In genomic region chr14:64509036-64509435, GRCh38 we compare ENCODE assay signal across 12 cellular contexts. TPM values are rescaled to one million over a fixed set of nuclear protein-coding genes. Genes with fewer than 3 reads are reported as not detected.
DNase-seq lines count a peak whose midpoint lies in the region; ATAC-seq and TF ChIP-seq lines count a peak whose summit lies in the region.
"Had no signal": no experiment of that assay in that cellular context is flagged by ENCODE, and none has a peak within 500 bp of the region (broad histone marks: within the 10 kb centered on the region; RNA-seq: fewer than 3 reads in every experiment).

No MANE protein-coding gene starts in this region.

- no peak overlapping the region for H3K9ac ChIP-seq in HUES6 (ENCODE audit: low read length)

- peak overlapping the region; percentile 60 for H3K27ac Mint-ChIP-seq in CD8-positive, alpha-beta T cell
- H3K27ac Mint-ChIP-seq in activated naive CD8-positive, alpha-beta T cell treated with anti-CD3 and anti-CD28 coated beads, Interleukin-2, amount 10 ng/mL, durations not matched to agents 7 days and 5 days, result peak overlapping the region; percentile 11
- peak overlapping the region in 1 of 2 donors; percentile 63 for H3K27ac Mint-ChIP-seq in natural killer cell

- no peaks in the 10 kb centered on the region for H3K27me3 Mint-ChIP-seq in CD8-positive, alpha-beta T cell (ENCODE audit: low read depth)
- no peaks in the 10 kb centered on the region for H3K27me3 Mint-ChIP-seq in activated naive CD8-positive, alpha-beta T cell treated with anti-CD3 and anti-CD28 coated beads, Interleukin-2, amount 10 ng/mL, durations not matched to agents 7 days and 5 days
- no peaks in the 10 kb centered on the region for H3K27me3 Mint-ChIP-seq in natural killer cell (ENCODE audit: low read depth in 2 of 2)

- intact Hi-C loops in CD8-positive, alpha-beta T cell (cut with DNase I, micrococcal nuclease), result loop anchor here (5.0 kb wide), 1 partner anchor 42 kb away; the partner anchor contains the start of gene AKAP5 (in 2 of the 2)
- intact Hi-C loops in natural killer cell (cut with micrococcal nuclease), result loop anchor here (10.0 kb wide), 1 partner anchor 196 kb away; the partner anchor contains the start of gene PLEKHG3

- TF ChIP-seq CTCF in CD8-positive, alpha-beta T cell (IDR thresholded peaks at IDR 0.05), result no peak
- no peak for TF ChIP-seq CTCF in natural killer cell (IDR thresholded peaks at IDR 0.05)

- no peak for DNase-seq in CD8-positive, alpha-beta T cell
- no peak for DNase-seq in activated naive CD8-positive, alpha-beta T cell treated with anti-CD3 and anti-CD28 coated beads, Interleukin-2, amount 10 ng/mL, durations not matched to agents 7 days and 5 days
- DNase-seq in natural killer cell (no peak), RPMI8226 (no peak), inferior parietal cortex (ENCODE audit: extremely low spot score) (no peak)
- DNase-seq: COR-L47, left lung, NCI-H1092 treated with DMSO at 0.1 percent for 48 hours, NCI-H510A had no signal

- H3K36me3 Mint-ChIP-seq in CD8-positive, alpha-beta T cell, result peaks cover 27% of the 10 kb centered on the region
- peaks cover 17% of the 10 kb centered on the region for H3K36me3 Mint-ChIP-seq in activated naive CD8-positive, alpha-beta T cell treated with anti-CD3 and anti-CD28 coated beads, Interleukin-2, amount 10 ng/mL, durations not matched to agents 7 days and 5 days
- H3K36me3 Mint-ChIP-seq in natural killer cell, result no peaks in the 10 kb centered on the region

- no peak for ATAC-seq in CD8-positive, alpha-beta T cell
- no peak for ATAC-seq in activated naive CD8-positive, alpha-beta T cell treated with anti-CD3 and anti-CD28 coated beads, Interleukin-2, amount 10 ng/mL, durations not matched to agents 7 days and 5 days (ENCODE audit: low read depth)
- no peak for ATAC-seq in natural killer cell
- no peak for ATAC-seq in GM19455 (IDR thresholded peaks at IDR 0.05; ENCODE audit: unreplicated experiment)
- no peak for ATAC-seq in HG03108 (IDR thresholded peaks at IDR 0.05; ENCODE audit: unreplicated experiment)
- ATAC-seq: left lung had no signal

- POLR2A ChIA-PET in CD8-positive, alpha-beta T cell (lab: Charles Lee), result no interaction called here
- POLR2A ChIA-PET in activated naive CD8-positive, alpha-beta T cell treated with anti-CD3 and anti-CD28 coated beads, Interleukin-2, amount 10 ng/mL, durations not matched to agents 7 days and 5 days (lab: Charles Lee), result no interaction called here

- CTCF ChIA-PET in CD8-positive, alpha-beta T cell (lab: Charles Lee), result interaction anchor here (1.0 to 7.6 kb wide), 6 partner anchors 8 to 165 kb away, joined by 3 to 56 read pairs (median 12); no protein-coding TSS in a partner anchor

- no peak overlapping the region for H3K27ac ChIP-seq in CD8-positive, alpha-beta T cell (ENCODE audit: low read depth, low read length)
- H3K27ac ChIP-seq in HUES6 (ENCODE audit: low read depth, low read length), result no peak overlapping the region; the same call in 1 of the 2 replicates
- H3K27ac ChIP-seq: left lung had no signal

- H3K27me3 ChIP-seq in CD8-positive, alpha-beta T cell (ENCODE audit: insufficient read depth, low read length), result no peaks in the 10 kb centered on the region
- no peaks in the 10 kb centered on the region for H3K27me3 ChIP-seq in HUES6 (ENCODE audit: control insufficient read depth, insufficient read depth, low read length)
- H3K27me3 ChIP-seq: left lung had no signal

- no peak overlapping the region for H3K4me3 ChIP-seq in CD8-positive, alpha-beta T cell (ENCODE audit: low read depth, low read length)
- H3K4me3 ChIP-seq in HUES6 (ENCODE audit: low read depth, low read length), result peak overlapping the region; percentile 10; the same call in 1 of the 2 replicates
- H3K4me3 ChIP-seq: left lung had no signal

- peak overlapping the region; percentile 37 for H3K4me3 Mint-ChIP-seq in CD8-positive, alpha-beta T cell
- peak overlapping the region; percentile 72 for H3K4me3 Mint-ChIP-seq in activated naive CD8-positive, alpha-beta T cell treated with anti-CD3 and anti-CD28 coated beads, Interleukin-2, amount 10 ng/mL, durations not matched to agents 7 days and 5 days
- H3K4me3 Mint-ChIP-seq in natural killer cell, result peak overlapping the region; percentile 41

- no peaks in the 10 kb centered on the region for H3K9me3 ChIP-seq in CD8-positive, alpha-beta T cell (ENCODE audit: low read length)
- no peaks in the 10 kb centered on the region for H3K9me3 ChIP-seq in HUES6 (ENCODE audit: control insufficient read depth, insufficient read depth, low read depth, low read length)
- H3K9me3 ChIP-seq: left lung had no signal

- H3K36me3 ChIP-seq in CD8-positive, alpha-beta T cell (ENCODE audit: insufficient read depth, low read length), result no peaks in the 10 kb centered on the region
- no peaks in the 10 kb centered on the region for H3K36me3 ChIP-seq in HUES6 (ENCODE audit: control insufficient read depth, insufficient read depth, low read length)
- H3K36me3 ChIP-seq: left lung had no signal

- H3K4me1 Mint-ChIP-seq in CD8-positive, alpha-beta T cell (ENCODE audit: low read depth), result peaks cover 78% of the 10 kb centered on the region
- peaks cover 50% of the 10 kb centered on the region for H3K4me1 Mint-ChIP-seq in activated naive CD8-positive, alpha-beta T cell treated with anti-CD3 and anti-CD28 coated beads, Interleukin-2, amount 10 ng/mL, durations not matched to agents 7 days and 5 days
- H3K4me1 Mint-ChIP-seq in natural killer cell, result peaks cover 80 to 84% of the 10 kb centered on the region in 2 donors

- peaks cover 62% of the 10 kb centered on the region for H3K4me1 ChIP-seq in CD8-positive, alpha-beta T cell (ENCODE audit: insufficient read depth, low read length)
- H3K4me1 ChIP-seq in HUES6 (ENCODE audit: control insufficient read depth, insufficient read depth, low read length), result peaks cover 38% of the 10 kb centered on the region

- H3K9me3 Mint-ChIP-seq in CD8-positive, alpha-beta T cell, result no peaks in the 10 kb centered on the region
- no peaks in the 10 kb centered on the region for H3K9me3 Mint-ChIP-seq in activated naive CD8-positive, alpha-beta T cell treated with anti-CD3 and anti-CD28 coated beads, Interleukin-2, amount 10 ng/mL, durations not matched to agents 7 days and 5 days
- no peaks in the 10 kb centered on the region for H3K9me3 Mint-ChIP-seq in natural killer cell

RNA-seq across cellular contexts. Expression of gene ZBTB1, which starts 4.5 kb away (rescaled TPM):
- 100 to 1,000 TPM; 200 to 205 TPM for total RNA-seq in CD8-positive, alpha-beta T cell
- total RNA-seq in activated naive CD8-positive, alpha-beta T cell treated with anti-CD3 and anti-CD28 coated beads, Interleukin-2, amount 10 ng/mL, durations not matched to agents 7 days and 5 days, result 10 to 100 TPM; 84.1 to 86.7 TPM
- total RNA-seq in natural killer cell, result 100 to 1,000 TPM; 146 to 166 (median 151) TPM

RNA-seq across cellular contexts. Expression of gene ZBTB25, which starts 5.4 kb away (rescaled TPM):
- total RNA-seq in CD8-positive, alpha-beta T cell, result 10 to 100 TPM; 42.3 to 43.8 TPM
- 10 to 100 TPM; 51.2 to 55.3 TPM for total RNA-seq in activated naive CD8-positive, alpha-beta T cell treated with anti-CD3 and anti-CD28 coated beads, Interleukin-2, amount 10 ng/mL, durations not matched to agents 7 days and 5 days
- 10 to 100 TPM; 29.7 to 36.7 (median 31.1) TPM for total RNA-seq in natural killer cell

RNA-seq across cellular contexts. Expression of gene HSPA2, which starts 31.5 kb away (rescaled TPM):
- 1 to 10 TPM; 2.1 to 2.6 TPM for total RNA-seq in CD8-positive, alpha-beta T cell
- 1 to 10 TPM; 3.3 to 4.0 TPM for total RNA-seq in activated naive CD8-positive, alpha-beta T cell treated with anti-CD3 and anti-CD28 coated beads, Interleukin-2, amount 10 ng/mL, durations not matched to agents 7 days and 5 days
- 1 to 10 TPM; 1.1 to 1.5 (median 1.1) TPM for total RNA-seq in natural killer cell

RNA-seq across cellular contexts. Expression of gene PPP1R36, which starts 40.7 kb away (rescaled TPM):
- total RNA-seq in CD8-positive, alpha-beta T cell, result under 1 TPM in 1 of 2 experiments, not detected in 1; 0.22 TPM
- total RNA-seq in activated naive CD8-positive, alpha-beta T cell treated with anti-CD3 and anti-CD28 coated beads, Interleukin-2, amount 10 ng/mL, durations not matched to agents 7 days and 5 days, result under 1 TPM; 0.28 to 0.69 TPM
- 1 to 10 TPM in 2 of 3 donors, under 1 TPM in 1; 0.60 to 1.2 (median 1.0) TPM for total RNA-seq in natural killer cell

RNA-seq across cellular contexts. Expression of gene AKAP5, which starts 43.7 kb away (rescaled TPM):
- 1 to 10 TPM; 3.7 TPM for total RNA-seq in CD8-positive, alpha-beta T cell
- 1 to 10 TPM; 1.7 TPM for total RNA-seq in activated naive CD8-positive, alpha-beta T cell treated with anti-CD3 and anti-CD28 coated beads, Interleukin-2, amount 10 ng/mL, durations not matched to agents 7 days and 5 days
- 10 to 100 TPM; 11.1 to 16.3 (median 12.0) TPM for total RNA-seq in natural killer cell
